ENCODE assay signal across 31 cellular contexts in the genomic region with DNA sequence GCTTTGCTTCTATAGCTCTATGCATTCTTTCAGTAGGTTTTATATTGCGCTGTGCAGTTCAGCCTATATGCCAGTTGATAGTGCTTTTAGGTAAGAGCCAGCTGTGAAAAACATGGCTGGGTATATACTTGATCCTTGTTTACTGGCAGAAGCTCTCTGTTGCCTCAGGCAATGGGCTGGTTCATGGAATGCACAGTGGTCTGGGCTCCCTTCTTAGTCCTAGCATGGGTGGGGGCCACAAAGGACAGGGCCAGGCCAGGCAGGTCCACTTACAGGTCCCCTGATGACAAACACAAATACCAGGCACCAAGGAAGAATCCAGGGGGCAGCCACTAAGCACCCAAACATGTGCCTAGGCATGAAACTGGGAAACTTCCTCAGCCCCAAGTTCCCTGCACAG.
"Had no signal": no experiment of that assay in that cellular context is flagged by ENCODE, and none has a peak within 500 bp of the region (broad histone marks: within the 10 kb centered on the region; RNA-seq: fewer than 3 reads in every experiment).

No MANE protein-coding gene starts in this region.

- H3K4me3 Mint-ChIP-seq: naive thymus-derived CD8-positive, alpha-beta T cell; natural killer cell treated with Interleukin-12 subunit alpha and Interleukin-12 subunit beta and Interleukin-15 and Interleukin-18, amount 100 ng/mL, for 72 hours; nephron progenitor cell; neural crest cell; stimulated activated memory B cell treated with anti-CD40 and anti-IgM and Interleukin-4, amounts not matched to agents 10 μg/mL and 1 μg/mL and 100 μg/mL, for 72 hours; stimulated activated naive CD8-positive, alpha-beta T cell treated with anti-CD3 and anti-CD28 coated beads, Interleukin-15, amount 100 ng/mL, for 72 hours; type B pancreatic cell had no signal

- H3K4me3 ChIP-seq: ovary, psoas muscle, skin epidermis, smooth muscle cell, spleen, suprapubic skin, testis, tibial artery, transverse colon, upper lobe of right lung, uterus had no signal

- H3K27me3 Mint-ChIP-seq: type B pancreatic cell had no signal

- H3K36me3 Mint-ChIP-seq: natural killer cell treated with Interleukin-12 subunit alpha and Interleukin-12 subunit beta and Interleukin-15 and Interleukin-18, amount 100 ng/mL, for 72 hours; stimulated activated memory B cell treated with anti-CD40 and anti-IgM and Interleukin-4, amounts not matched to agents 10 μg/mL and 1 μg/mL and 100 μg/mL, for 72 hours; type B pancreatic cell had no signal

- H3K9me3 Mint-ChIP-seq: natural killer cell treated with Interleukin-12 subunit alpha and Interleukin-12 subunit beta and Interleukin-15 and Interleukin-18, amount 100 ng/mL, for 72 hours; type B pancreatic cell had no signal

- H3K36me3 ChIP-seq: neutrophil, ovary, spleen, suprapubic skin, tibial artery, transverse colon, upper lobe of right lung, uterus had no signal

- H3K4me1 ChIP-seq: parathyroid adenoma, testis, uterus had no signal

- H3K9ac ChIP-seq: parathyroid adenoma had no signal

- H3K27me3 ChIP-seq: neutrophil, ovary, spleen, suprapubic skin, testis, tibial artery, transverse colon, upper lobe of right lung, uterus had no signal

- H2AFZ ChIP-seq: parathyroid adenoma had no signal

- H3K9me3 ChIP-seq: neutrophil, ovary, psoas muscle, testis, transverse colon, upper lobe of right lung, uterus had no signal

- H3K27ac ChIP-seq: neutrophil, ovary, parathyroid adenoma, psoas muscle, skin epidermis, spleen, suprapubic skin, testis, tibial artery, transverse colon, upper lobe of right lung, uterus had no signal

- ATAC-seq: naive thymus-derived CD8-positive, alpha-beta T cell; psoas muscle; right cardiac atrium; sciatic nerve; stimulated activated memory B cell treated with anti-CD40 and anti-IgM and Interleukin-4, amounts not matched to agents 10 μg/mL and 1 μg/mL and 100 μg/mL, for 72 hours; stimulated activated naive CD8-positive, alpha-beta T cell treated with anti-CD3 and anti-CD28 coated beads, Interleukin-15, amount 100 ng/mL, for 72 hours; stimulated activated naive CD8-positive, alpha-beta T cell treated with anti-CD3 and anti-CD28 coated beads, Interleukin-15, Interleukin-2, amounts not matched to agents 100 U/mL and 50 U/mL, for 24 hours; upper lobe of right lung had no signal

- H3K4me2 ChIP-seq: smooth muscle cell had no signal

- H3K27ac Mint-ChIP-seq: naive thymus-derived CD8-positive, alpha-beta T cell; natural killer cell treated with Interleukin-12 subunit alpha and Interleukin-12 subunit beta and Interleukin-15 and Interleukin-18, amount 100 ng/mL, for 72 hours; nephron progenitor cell; stimulated activated memory B cell treated with anti-CD40 and anti-IgM and Interleukin-4, amounts not matched to agents 10 μg/mL and 1 μg/mL and 100 μg/mL, for 72 hours; stimulated activated naive CD8-positive, alpha-beta T cell treated with anti-CD3 and anti-CD28 coated beads, Interleukin-15, amount 100 ng/mL, for 72 hours; type B pancreatic cell had no signal

- H3K4me1 Mint-ChIP-seq: naive thymus-derived CD8-positive, alpha-beta T cell; neural crest cell; stimulated activated memory B cell treated with anti-CD40 and anti-IgM and Interleukin-4, amounts not matched to agents 10 μg/mL and 1 μg/mL and 100 μg/mL, for 72 hours; stimulated activated naive CD8-positive, alpha-beta T cell treated with anti-CD3 and anti-CD28 coated beads, Interleukin-15, amount 100 ng/mL, for 72 hours had no signal

- DNase-seq: naive thymus-derived CD8-positive, alpha-beta T cell; nephron progenitor cell; nucleus accumbens; ovary; psoas muscle; right cardiac atrium; spleen; stimulated activated CD4-positive, alpha-beta T cell treated with anti-CD3 and anti-CD28 coated beads, Interleukin-12 subunit alpha, Interleukin-12 subunit beta, amount 100 ng/mL, for 4 hours; stimulated activated CD4-positive, alpha-beta T cell treated with anti-CD3 and anti-CD28 coated beads, Interleukin-1b, Interleukin-23, amount 100 ng/mL, for 48 hours; stimulated activated CD4-positive, alpha-beta T cell treated with anti-CD3 and anti-CD28 coated beads, Interleukin-4, amount 100 ng/mL, for 1 hour; stimulated activated CD4-positive, alpha-beta T cell treated with anti-CD3 and anti-CD28 coated beads, Interleukin-4, amount 100 ng/mL, for 4 hours; stimulated activated CD8-positive, alpha-beta memory T cell treated with anti-CD3 and anti-CD28 coated beads, Interleukin-4, amount 100 ng/mL, for 48 hours; stimulated activated naive CD4-positive, alpha-beta T cell; stimulated activated naive CD8-positive, alpha-beta T cell treated with anti-CD3 and anti-CD28 coated beads, Interleukin-15, amount 100 ng/mL, for 72 hours; stimulated activated naive CD8-positive, alpha-beta T cell treated with anti-CD3 and anti-CD28 coated beads, Interleukin-15, Interleukin-2, amounts not matched to agents 100 U/mL and 50 U/mL, for 24 hours; substantia nigra; testis; tibial artery; transverse colon; upper lobe of right lung; uterus had no signal
